Comparison of ENCODE assay signal across 9 cellular contexts in the genomic region with DNA sequence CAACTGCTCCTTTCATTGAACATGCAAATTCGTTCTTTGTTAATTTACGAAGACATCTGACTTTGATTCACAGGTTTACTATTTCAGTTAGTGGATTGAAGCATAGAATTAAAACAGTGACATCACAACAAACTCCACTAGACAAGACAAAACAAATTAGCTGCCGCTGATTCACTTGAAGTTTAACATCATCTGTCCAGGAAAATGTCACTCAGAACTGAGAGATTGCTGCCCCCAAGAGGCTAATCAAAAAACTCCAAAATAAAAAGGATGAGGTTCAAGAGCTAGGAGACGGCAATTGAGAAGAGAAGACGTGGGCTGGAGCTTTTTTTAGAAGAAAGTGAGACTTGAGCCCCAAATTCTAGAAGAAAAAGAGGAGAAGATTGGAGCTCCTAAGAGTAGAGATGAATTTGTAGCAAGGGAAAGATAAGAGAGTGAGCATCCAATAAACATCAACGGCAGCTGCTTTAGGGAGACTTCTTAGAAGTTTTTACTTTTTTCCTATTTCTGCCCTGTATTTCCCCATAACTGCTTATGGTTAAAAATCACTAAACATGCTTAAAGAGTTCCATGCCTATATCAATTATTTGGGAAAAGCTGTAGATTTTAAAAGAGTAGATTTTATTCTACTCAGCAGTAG. TPM values are rescaled to one million over a fixed set of nuclear protein-coding genes. Genes with fewer than 3 reads are reported as not detected.
A peak's percentile ranks its signal among the peaks of the same experiment; 100 is the strongest.
DNase-seq lines count a peak whose midpoint lies in the region; ATAC-seq, FAIRE-seq and TF ChIP-seq lines count a peak whose summit lies in the region.
"Had no signal": no experiment of that assay in that cellular context is flagged by ENCODE, and none has a peak within 500 bp of the region (broad histone marks: within the 10 kb centered on the region; RNA-seq: fewer than 3 reads in every experiment).

No MANE protein-coding gene starts in this region.

- no peaks in the 10 kb centered on the region for H3K36me3 Mint-ChIP-seq in CD8-positive, alpha-beta T cell
- H3K36me3 Mint-ChIP-seq: naive B cell had no signal

- H3K4me3 Mint-ChIP-seq in CD8-positive, alpha-beta T cell: no peak overlapping the region
- H3K4me3 Mint-ChIP-seq: naive B cell had no signal

- peak; percentile 52 for TF ChIP-seq CTCF in CD8-positive, alpha-beta T cell (IDR thresholded peaks at IDR 0.05)

- no peak for DNase-seq in CD8-positive, alpha-beta T cell
- no peak for DNase-seq in GM18507 (ENCODE audit: extremely low spot score, insufficient read length, low read depth)
- peak; percentile 84 for DNase-seq in NCI-H82 (lab: John Stamatoyannopoulos, UW)
- peak; percentile 55 for DNase-seq in cerebellum (ENCODE audit: low spot score)
- peak; percentile 62 for DNase-seq in medulla oblongata (ENCODE audit: extremely low spot score)
- DNase-seq: naive B cell had no signal

- H3K4me3 ChIP-seq in CD8-positive, alpha-beta T cell (ENCODE audit: low read depth, low read length): no peak overlapping the region

- intact Hi-C loops in CD8-positive, alpha-beta T cell (cut with DNase I, micrococcal nuclease): loop anchor here (1.0 to 5.0 kb wide), 5 partner anchors 414 to 1412 kb away; no protein-coding TSS in a partner anchor

- no peaks in the 10 kb centered on the region for H3K4me1 Mint-ChIP-seq in CD8-positive, alpha-beta T cell (ENCODE audit: low read depth)

- H3K27me3 Mint-ChIP-seq in CD8-positive, alpha-beta T cell (ENCODE audit: low read depth): peaks cover 10% of the 10 kb centered on the region

- CTCF ChIA-PET in CD8-positive, alpha-beta T cell (lab: Charles Lee): interaction anchor here (0.8 to 2.4 kb wide), 14 partner anchors 10 to 1411 kb away, joined by 3 to 23 read pairs (median 4); no protein-coding TSS in a partner anchor

- H3K9me3 Mint-ChIP-seq in CD8-positive, alpha-beta T cell: no peaks in the 10 kb centered on the region

- H3K9me3 ChIP-seq in CD8-positive, alpha-beta T cell (ENCODE audit: low read length): no peaks in the 10 kb centered on the region

- peak; percentile 42 for ATAC-seq in CD8-positive, alpha-beta T cell
- ATAC-seq in HG03442 (IDR thresholded peaks at IDR 0.05; ENCODE audit: unreplicated experiment) (peak; percentile 53), HG02840 (IDR thresholded peaks at IDR 0.05; ENCODE audit: low FRiP score, unreplicated experiment) (no peak), GM21717 (IDR thresholded peaks at IDR 0.05; ENCODE audit: unreplicated experiment) (no peak)

- H3K27me3 ChIP-seq in CD8-positive, alpha-beta T cell (ENCODE audit: insufficient read depth, low read length): no peaks in the 10 kb centered on the region

- POLR2A ChIA-PET in CD8-positive, alpha-beta T cell (lab: Charles Lee): no interaction called here

- peak; percentile 79 for FAIRE-seq in GM18507 (lab: Jason Lieb, UNC)

- no peaks in the 10 kb centered on the region for H3K36me3 ChIP-seq in CD8-positive, alpha-beta T cell (ENCODE audit: insufficient read depth, low read length)

- no peaks in the 10 kb centered on the region for H3K4me1 ChIP-seq in CD8-positive, alpha-beta T cell (ENCODE audit: insufficient read depth, low read length)

- H3K27ac ChIP-seq in CD8-positive, alpha-beta T cell (ENCODE audit: low read depth, low read length): no peak overlapping the region

- no peak overlapping the region for H3K27ac Mint-ChIP-seq in CD8-positive, alpha-beta T cell

RNA-seq across cellular contexts. Expression of a gene that starts 40.8 kb away (rescaled TPM):
- 100 to 1,000 TPM; 168 to 185 TPM for total RNA-seq in CD8-positive, alpha-beta T cell
- total RNA-seq in cerebellum: 52.0 TPM

Comparison
In these comparisons a context has a peak if more than half of its experiments do, and no peak if none do; other contexts are left out.
1. ATAC-seq: peak in CD8-positive, alpha-beta T cell (single experiment) and HG03442 (single experiment); none in HG02840 (single experiment) and GM21717 (single experiment).
2. DNase-seq: peak in NCI-H82 (single experiment), cerebellum (single experiment) and medulla oblongata (single experiment); none in CD8-positive, alpha-beta T cell (0 of 7) and GM18507 (single experiment).